ENCODE assay signal across 16 cellular contexts in genomic region chr3:42660131-42660715, GRCh38. TPM values are rescaled to one million over a fixed set of nuclear protein-coding genes. Genes with fewer than 3 reads are reported as not detected.
DNase-seq lines count a peak whose midpoint lies in the region; ATAC-seq and TF ChIP-seq lines count a peak whose summit lies in the region.
"Had no signal": no experiment of that assay in that cellular context is flagged by ENCODE, and none has a peak within 500 bp of the region (broad histone marks: within the 10 kb centered on the region; RNA-seq: fewer than 3 reads in every experiment).

No MANE protein-coding gene starts in this region.

- H2AFZ ChIP-seq in Karpas-422 (ENCODE audit: low read length) = no peak overlapping the region

- H4K20me1 ChIP-seq in Karpas-422 (ENCODE audit: insufficient read depth, low read depth, low read length) = no peaks in the 10 kb centered on the region

- TF ChIP-seq CTCF in ascending aorta (IDR thresholded peaks at IDR 0.05) = no peak

- no peak for ATAC-seq in right cardiac atrium
- ATAC-seq: activated CD8-positive, alpha-beta T cell treated with anti-CD3 and anti-CD28 coated beads, Interleukin-2, amount 10 ng/mL, durations not matched to agents 7 days and 5 days had no signal

- H3K9me2 ChIP-seq in Karpas-422 (replicated peaks; ENCODE audit: insufficient read depth, low read length) = no peaks in the 10 kb centered on the region

- peaks cover 3 to 18% of the 10 kb centered on the region in 2 donors for H3K4me1 ChIP-seq in ascending aorta
- peaks cover 3% of the 10 kb centered on the region for H3K4me1 ChIP-seq in right cardiac atrium (ENCODE audit: control insufficient read depth, insufficient read depth, low read length)
- H3K4me1 ChIP-seq in Karpas-422 (ENCODE audit: low read length) = peaks cover 12% of the 10 kb centered on the region
- H3K4me1 ChIP-seq: HAP-1, SJCRH30 had no signal

- H3K4me3 ChIP-seq in ascending aorta (no peak overlapping the region), right cardiac atrium (ENCODE audit: low read length) (no peak overlapping the region), Karpas-422 (ENCODE audit: low read length) (no peak overlapping the region)
- H3K4me3 ChIP-seq: HAP-1, SJCRH30 had no signal

- peak overlapping the region; percentile 36 to 97 for H3K27ac ChIP-seq in ascending aorta
- H3K27ac ChIP-seq in right cardiac atrium (ENCODE audit: low read length) = peak overlapping the region; percentile 76
- peak overlapping the region; percentile 84 for H3K27ac ChIP-seq in temporal lobe (ENCODE audit: low read depth, low read length)
- no peak overlapping the region for H3K27ac ChIP-seq in Karpas-422 (ENCODE audit: low read length)
- H3K27ac ChIP-seq: 22Rv1, HL-60, SJCRH30 had no signal

- no peaks in the 10 kb centered on the region for H3K79me2 ChIP-seq in Karpas-422 (ENCODE audit: low read length)

- no peaks in the 10 kb centered on the region for H3K9me3 ChIP-seq in ascending aorta
- H3K9me3 ChIP-seq in right cardiac atrium (ENCODE audit: control insufficient read depth, low read length) = no peaks in the 10 kb centered on the region
- no peaks in the 10 kb centered on the region for H3K9me3 ChIP-seq in Karpas-422 (ENCODE audit: low read length)
- H3K9me3 ChIP-seq: HAP-1, SJCRH30 had no signal

- no peak overlapping the region for H3K9ac ChIP-seq in Karpas-422 (ENCODE audit: low read length)

- H3K36me3 ChIP-seq in ascending aorta (peaks cover 18 to 31% of the 10 kb centered on the region in 2 donors), Karpas-422 (ENCODE audit: insufficient read depth, low read length) (no peaks in the 10 kb centered on the region)
- H3K36me3 ChIP-seq: HAP-1, SJCRH30 had no signal

- WGBS in right cardiac atrium = 52% methylated on average over 6 of the region's 6 CpGs

- DNase-seq in DMS 273 (lab: John Stamatoyannopoulos, UW; ENCODE audit: unreplicated experiment) = peak; percentile 12
- DNase-seq in DMS 273 treated with DMSO at 0.1 percent for 48 hours (lab: John Stamatoyannopoulos, UW) = no peak
- DNase-seq in ascending aorta (ENCODE audit: low spot score in 2 of 2) = no peak
- DNase-seq in right cardiac atrium = peak in 2 of 3 donors; percentile 83 to 84
- DNase-seq in Karpas-422 = no peak
- DNase-seq in HT-29 (ENCODE audit: low spot score) = no peak
- DNase-seq in globus pallidus (ENCODE audit: low spot score) = no peak
- DNase-seq: activated CD8-positive, alpha-beta T cell treated with anti-CD3 and anti-CD28 coated beads, Interleukin-2, amount 10 ng/mL, durations not matched to agents 7 days and 5 days; activated naive CD4-positive, alpha-beta T cell; NCI-H1930 had no signal

- no peak overlapping the region for H3K4me2 ChIP-seq in Karpas-422 (ENCODE audit: low read depth, low read length, poor library complexity, severe bottlenecking)

- no peaks in the 10 kb centered on the region for H3K27me3 ChIP-seq in ascending aorta
- H3K27me3 ChIP-seq in right cardiac atrium (ENCODE audit: control insufficient read depth, insufficient read depth) = no peaks in the 10 kb centered on the region
- no peaks in the 10 kb centered on the region for H3K27me3 ChIP-seq in Karpas-422 (ENCODE audit: low read length)
- H3K27me3 ChIP-seq: SJCRH30 had no signal

- intact Hi-C loops in ascending aorta (cut with DNase I) = no loop called here
- intact Hi-C loops in right cardiac atrium (cut with DNase I) = loop anchor here in 1 of 4 donors (5.0 kb wide), 1 partner anchor 87 kb away; no protein-coding TSS in a partner anchor

RNA-seq across cellular contexts. Expression of gene ZBTB47, which starts 6.7 kb away (rescaled TPM):
- total RNA-seq in ascending aorta (69.3 TPM), right cardiac atrium (100 to 1,000 TPM; 100 to 141 (median 118) TPM), temporal lobe (14.0 TPM)
- polyA plus RNA-seq in right cardiac atrium = 99.5 TPM
- total RNA-seq in Karpas-422 (2014; rRNA removed; shearing (Covaris generic); ENCODE audit: low replicate concordance) = 0.07 and 0.11 TPM in 2 replicates
- 1.1 TPM in 2 replicates for total RNA-seq in HT-29 (2014; rRNA removed; shearing (Covaris generic))

RNA-seq across cellular contexts. Expression of gene KLHL40, which starts 25.1 kb away (rescaled TPM):
- total RNA-seq in ascending aorta (not detected), right cardiac atrium (1 to 10 TPM in 1 of 4 donors, under 1 TPM in 3; 0.09 to 1.6 (median 0.40) TPM), temporal lobe (not detected)
- 0.29 TPM for polyA plus RNA-seq in right cardiac atrium
- total RNA-seq in Karpas-422 (2014; rRNA removed; shearing (Covaris generic); ENCODE audit: low replicate concordance) = not detected in 2 replicates
- not detected in 2 replicates for total RNA-seq in HT-29 (2014; rRNA removed; shearing (Covaris generic))
- total RNA-seq: activated CD8-positive, alpha-beta T cell treated with anti-CD3 and anti-CD28 coated beads, Interleukin-2, amount 10 ng/mL, durations not matched to agents 7 days and 5 days; renal cortical epithelial cell had no signal

RNA-seq across cellular contexts. Expression of gene HHATL, which starts 42.4 kb away (rescaled TPM):
- not detected for total RNA-seq in ascending aorta
- 100 to 1,000 TPM; 480 to 768 (median 570) TPM for total RNA-seq in right cardiac atrium
- 622 TPM for polyA plus RNA-seq in right cardiac atrium
- not detected for total RNA-seq in temporal lobe
- not detected in 2 replicates for total RNA-seq in Karpas-422 (2014; rRNA removed; shearing (Covaris generic); ENCODE audit: low replicate concordance)
- not detected in 2 replicates for total RNA-seq in HT-29 (2014; rRNA removed; shearing (Covaris generic))
- total RNA-seq: activated CD8-positive, alpha-beta T cell treated with anti-CD3 and anti-CD28 coated beads, Interleukin-2, amount 10 ng/mL, durations not matched to agents 7 days and 5 days; renal cortical epithelial cell; SJCRH30 had no signal

RNA-seq across cellular contexts. Expression of gene NKTR, which starts 59.7 kb away (rescaled TPM):
- total RNA-seq in ascending aorta (41.7 TPM), right cardiac atrium (10 to 100 TPM; 27.7 to 35.8 (median 29.5) TPM), temporal lobe (93.7 TPM)
- 22.6 TPM for polyA plus RNA-seq in right cardiac atrium
- total RNA-seq in Karpas-422 (2014; rRNA removed; shearing (Covaris generic); ENCODE audit: low replicate concordance) = 103 and 178 TPM in 2 replicates
- 20.0 and 21.8 TPM in 2 replicates for total RNA-seq in HT-29 (2014; rRNA removed; shearing (Covaris generic))

Comparison
In these comparisons a context has a peak if more than half of its experiments do, and no peak if none do; other contexts are left out.
1. DNase-seq: peak in DMS 273 (single experiment) and right cardiac atrium (2 of 3); none in DMS 273 treated with DMSO at 0.1 percent for 48 hours (single experiment), ascending aorta (0 of 2), Karpas-422 (single experiment), HT-29 (single experiment) and globus pallidus (single experiment).
2. RNA of gene HHATL, which starts 42.4 kb away (total RNA-seq): 480 to 768 TPM in right cardiac atrium; not detected in ascending aorta (single experiment), not detected in temporal lobe (single experiment), not detected in Karpas-422 and not detected in HT-29; every median in the first group is over 100 times any median in the second.